8 cellular contexts compared by ENCODE assay signal in the genomic region with DNA sequence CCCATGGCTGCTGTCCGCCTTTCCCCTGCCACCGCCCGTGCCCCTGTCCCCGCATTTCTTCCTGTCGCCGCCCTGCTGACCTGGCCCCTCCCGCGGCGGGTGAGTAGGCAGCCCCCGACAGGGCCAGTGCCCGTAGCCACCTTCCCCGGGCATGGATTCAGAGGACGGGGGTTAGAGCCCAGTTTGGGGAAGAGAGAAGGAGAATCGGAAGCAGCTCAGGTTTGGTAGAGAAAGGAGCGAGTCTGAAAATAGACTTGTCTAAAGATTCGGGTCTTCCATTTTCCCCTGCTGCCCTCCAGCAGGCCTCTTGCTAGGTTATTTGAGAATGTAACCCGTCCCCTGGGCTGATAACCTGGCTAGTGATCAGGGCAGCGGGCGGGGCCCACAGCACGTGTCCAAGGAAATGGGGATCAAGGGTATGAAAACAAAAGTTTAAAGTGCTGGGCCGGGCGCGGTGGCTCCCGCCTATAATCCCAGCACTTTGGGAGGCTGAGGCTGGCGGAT. TPM values are rescaled to one million over a fixed set of nuclear protein-coding genes. Genes with fewer than 3 reads are reported as not detected.
A peak's percentile ranks its signal among the peaks of the same experiment; 100 is the strongest.
DNase-seq lines count a peak whose midpoint lies in the region; ATAC-seq and TF ChIP-seq lines count a peak whose summit lies in the region.
"Had no signal": no experiment of that assay in that cellular context is flagged by ENCODE, and none has a peak within 500 bp of the region (broad histone marks: within the 10 kb centered on the region; RNA-seq: fewer than 3 reads in every experiment).

No MANE protein-coding gene starts in this region.

- no peak overlapping the region for H3K27ac Mint-ChIP-seq in osteocyte (ENCODE audit: unreplicated experiment)

- peaks cover 1% of the 10 kb centered on the region for H3K4me1 Mint-ChIP-seq in osteocyte (ENCODE audit: unreplicated experiment)

- H3K4me1 ChIP-seq in colonic mucosa = peaks cover 17% of the 10 kb centered on the region

- no peaks in the 10 kb centered on the region for H3K9me3 Mint-ChIP-seq in osteocyte (ENCODE audit: unreplicated experiment)

- peak overlapping the region; percentile 62 to 84 for H3K9ac ChIP-seq in colonic mucosa (ENCODE audit: low read depth in 2 of 2, low read length in 2 of 2)

- DNase-seq in GF-D8 (lab: John Stamatoyannopoulos, UW) = peak; percentile 32
- DNase-seq in MG63 = peak; percentile 78
- DNase-seq in colonic mucosa = peak; percentile 82
- DNase-seq in osteocyte (ENCODE audit: extremely low spot score, unreplicated experiment) = no peak
- no peak for DNase-seq in DMS153 treated with DMSO at 0.1 percent for 48 hours (lab: John Stamatoyannopoulos, UW; ENCODE audit: unreplicated experiment)

- no peaks in the 10 kb centered on the region for H3K36me3 Mint-ChIP-seq in osteocyte (ENCODE audit: unreplicated experiment)

- no peaks in the 10 kb centered on the region for H3K9me3 ChIP-seq in MG63
- no peaks in the 10 kb centered on the region for H3K9me3 ChIP-seq in colonic mucosa

- peaks cover 21% of the 10 kb centered on the region for H3K36me3 ChIP-seq in MG63
- no peaks in the 10 kb centered on the region for H3K36me3 ChIP-seq in colonic mucosa

- ATAC-seq in GM18861 (IDR thresholded peaks at IDR 0.05; ENCODE audit: unreplicated experiment) = no peak
- no peak for ATAC-seq in GM21526 (IDR thresholded peaks at IDR 0.05; ENCODE audit: low FRiP score, unreplicated experiment)

- peak overlapping the region; percentile 26 for H3K4me3 Mint-ChIP-seq in osteocyte (ENCODE audit: unreplicated experiment)

- intact Hi-C loops in colonic mucosa (cut with DNase I) = no loop called here

- peak overlapping the region; percentile 86 for H3K27ac ChIP-seq in colonic mucosa

- H3K27me3 Mint-ChIP-seq in osteocyte (ENCODE audit: unreplicated experiment) = peaks cover 44% of the 10 kb centered on the region

- TF ChIP-seq CTCF in colonic mucosa (IDR thresholded peaks at IDR 0.05) (no peak), osteocyte (IDR thresholded peaks at IDR 0.05) (no peak)

- H3K27me3 ChIP-seq in MG63 (no peaks in the 10 kb centered on the region), colonic mucosa (no peaks in the 10 kb centered on the region)

- H3K4me3 ChIP-seq in MG63 (peak overlapping the region; percentile 56), colonic mucosa (peak overlapping the region; percentile 33)

RNA-seq across cellular contexts. Expression of a gene that starts 7.9 kb away (rescaled TPM):
- total RNA-seq in MG63 (2014; rRNA removed; shearing (Covaris generic); ENCODE audit: low replicate concordance) = not detected in 2 replicates
- total RNA-seq in colonic mucosa (under 1 TPM; 0.35 to 0.67 TPM), osteocyte (not detected in 2 replicates)
- total RNA-seq: RPMI7951 had no signal

RNA-seq across cellular contexts. Expression of a gene that starts 13.2 kb away (rescaled TPM):
- total RNA-seq in MG63 (2014; rRNA removed; shearing (Covaris generic); ENCODE audit: low replicate concordance) = not detected in 2 replicates
- 1 to 10 TPM in 1 of 2 donors, not detected in 1; 1.2 TPM for total RNA-seq in colonic mucosa
- total RNA-seq in osteocyte = 0.32 TPM in 1 of 2 replicates, not detected in the other
- total RNA-seq: RPMI7951 had no signal

RNA-seq across cellular contexts. Expression of a gene that starts 15.3 kb away (rescaled TPM):
- 541 and 602 TPM in 2 replicates for total RNA-seq in MG63 (2014; rRNA removed; shearing (Covaris generic); ENCODE audit: low replicate concordance)
- 10 to 100 TPM; 11.6 to 27.3 TPM for total RNA-seq in colonic mucosa
- total RNA-seq in osteocyte = 71.3 and 72.4 TPM in 2 replicates

RNA-seq across cellular contexts. Expression of a gene that starts 18.9 kb away (rescaled TPM):
- 2.9 and 60.7 TPM in 2 replicates for total RNA-seq in MG63 (2014; rRNA removed; shearing (Covaris generic); ENCODE audit: low replicate concordance)
- total RNA-seq in colonic mucosa (10 to 100 TPM; 28.7 to 30.0 TPM), osteocyte (133 and 139 TPM in 2 replicates)

RNA-seq across cellular contexts. Expression of a gene that starts 19.0 kb away (rescaled TPM):
- total RNA-seq in MG63 (2014; rRNA removed; shearing (Covaris generic); ENCODE audit: low replicate concordance) = 63.2 and 118 TPM in 2 replicates
- total RNA-seq in colonic mucosa (10 to 100 TPM; 27.4 to 45.8 TPM), osteocyte (36.6 and 40.1 TPM in 2 replicates)

Comparison
In these comparisons a context has a peak if more than half of its experiments do, and no peak if none do; other contexts are left out.
1. DNase-seq: peak in GF-D8 (single experiment), MG63 (single experiment) and colonic mucosa (single experiment); none in osteocyte (single experiment) and DMS153 treated with DMSO at 0.1 percent for 48 hours (single experiment).